In the genomic region with DNA sequence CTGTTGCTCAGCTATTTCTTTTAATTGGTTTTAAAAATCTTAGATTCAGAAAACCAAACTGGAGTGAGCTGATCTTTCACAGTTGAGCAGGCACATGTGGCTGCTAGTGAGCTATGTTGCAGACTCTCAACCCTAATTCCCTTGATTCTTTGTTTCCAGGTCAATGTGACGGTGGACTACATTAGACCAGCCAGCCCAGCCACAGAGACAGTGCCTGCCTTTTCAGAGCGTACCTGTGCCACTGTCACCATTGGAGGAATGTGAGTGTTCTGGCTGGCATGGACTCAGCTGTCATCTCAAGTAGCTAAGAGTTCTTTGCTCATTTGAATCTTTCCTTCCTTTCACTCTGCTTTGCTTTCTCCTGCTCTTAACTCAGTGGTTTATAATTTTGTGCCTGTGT, we compare ENCODE assay signal across 1 cellular context.
TF ChIP-seq lines count a peak whose summit lies in the region.

No MANE protein-coding gene starts in this region.

TF ChIP-seq in HepG2, 621 proteins besides CTCF, POLR2A, EP300 and RAD21 (continued from another document):
- TF ChIP-seq POLR2AphosphoS5 (IDR thresholded peaks at IDR 0.05; ENCODE audit: low read depth, low read length), result no peak
- TF ChIP-seq KDM3A (CRISPR knock-in tag; IDR thresholded peaks at IDR 0.05; ENCODE audit: low read depth), result no peak
